Comparison of ENCODE assay signal across 16 cellular contexts in genomic region chr1:91704746-91705145, GRCh38.
DNase-seq lines count a peak whose midpoint lies in the region; ATAC-seq, FAIRE-seq and TF ChIP-seq lines count a peak whose summit lies in the region.
"Had no signal": no experiment of that assay in that cellular context is flagged by ENCODE, and none has a peak within 500 bp of the region (broad histone marks: within the 10 kb centered on the region; RNA-seq: fewer than 3 reads in every experiment).

No MANE protein-coding gene starts in this region.

- TF ChIP-seq EP300 in H1 (IDR thresholded peaks at IDR 0.05; ENCODE audit: borderline replicate concordance in 1 of 2, low read depth in 2 of 2, low read length in 2 of 2) = no peak

- DNase-seq in left ventricle myocardium inferior (no peak), left ventricle myocardium superior (no peak), H1 (ENCODE audit: low read depth in 1 of 2, low spot score in 2 of 2) (no peak), natural killer cell (no peak), lower leg skin (ENCODE audit: low spot score in 2 of 2) (no peak), cerebellum (ENCODE audit: low spot score) (no peak)
- no peak for DNase-seq in activated CD8-positive, alpha-beta memory T cell treated with anti-CD3 and anti-CD28 coated beads, Interleukin-2, amount 50 U/mL, for 4 hours
- DNase-seq: 8988T; Calu3; CD8-positive, alpha-beta T cell; DMS79 treated with DMSO at 0.1 percent for 48 hours; GF-D8 had no signal

- H3K36me3 ChIP-seq in left ventricle myocardium inferior (peaks cover 27% of the 10 kb centered on the region), H1 (ENCODE audit: control insufficient read depth in 2 of 4, insufficient read depth in 4 of 4, low read length in 3 of 4) (no peaks in the 10 kb centered on the region)
- H3K36me3 ChIP-seq: HAP-1 had no signal

- intact Hi-C loops in left ventricle myocardium inferior (cut with micrococcal nuclease) (no loop called here), left ventricle myocardium superior (cut with micrococcal nuclease) (loop anchor here (10.0 kb wide), 1 partner anchor 120 kb away; no protein-coding TSS in a partner anchor), natural killer cell (cut with micrococcal nuclease) (no loop called here), lower leg skin (cut with DNase I; ENCODE audit: low total_unique reads) (no loop called here)

- no peak overlapping the region for H3K4me2 ChIP-seq in H1 (ENCODE audit: insufficient read depth in 1 of 2, low read depth in 2 of 2, low read length in 2 of 2)

- no peak overlapping the region for H3K9ac ChIP-seq in H1 (replicated peaks in 1 of 4; ENCODE audit: extremely low read depth in 1 of 4, low read depth in 3 of 4, low read length in 3 of 4)
- H3K9ac ChIP-seq: BLaER1 treated with 17β-estradiol and CSF1 and Interleukin-3, amounts not matched to agents 10 nM and 100 nM had no signal

- 100% methylated on average over 1 of the region's 1 CpG; no CpG with 5 or more reads in 1 of the 2 experiments for WGBS in H1 (ENCODE audit: extremely low coverage in 1 of 2, insufficient coverage in 1 of 2, insufficient read length in 1 of 2, insufficient replicate concordance in 2 of 2, low coverage in 1 of 2, low lambda C conversion rate in 2 of 2, missing lambda C conversion rate in 1 of 2), 2 experiments
- WGBS in lower leg skin, 2 donors = 91 to 100% methylated on average over 1 of the region's 1 CpG

- TF ChIP-seq CTCF in left ventricle myocardium inferior (IDR thresholded peaks at IDR 0.05; ENCODE audit: borderline replicate concordance) (no peak), H1 (IDR thresholded peaks at IDR 0.05; ENCODE audit: control extremely low read depth in 1 of 3, insufficient read depth in 1 of 3, low read depth in 1 of 3, low read length in 3 of 3) (no peak), natural killer cell (IDR thresholded peaks at IDR 0.05) (no peak), lower leg skin (IDR thresholded peaks at IDR 0.05) (no peak)

- no peaks in the 10 kb centered on the region for H3K23me2 ChIP-seq in H1 (ENCODE audit: low read depth, low read length)

- H3K23ac ChIP-seq in H1 (ENCODE audit: insufficient read length) = no peak overlapping the region

- H3K4me3 Mint-ChIP-seq in natural killer cell = no peak overlapping the region
- H3K4me3 Mint-ChIP-seq: B cell; CD8-positive, alpha-beta T cell had no signal

- H3K4me1 Mint-ChIP-seq in natural killer cell = peaks cover 65% of the 10 kb centered on the region in 2 donors
- H3K4me1 Mint-ChIP-seq: B cell had no signal

- no peak overlapping the region for H3K4ac ChIP-seq in H1 (replicated peaks; ENCODE audit: insufficient read length, low read depth, low read length)

- H3K27ac ChIP-seq in left ventricle myocardium inferior (replicated peaks) = peak overlapping the region; percentile 83
- no peak overlapping the region for H3K27ac ChIP-seq in H1 (ENCODE audit: low read depth, low read length)
- H3K27ac ChIP-seq: BLaER1 treated with 17β-estradiol and CSF1 and Interleukin-3, amounts not matched to agents 10 nM and 100 nM had no signal

- H3K18ac ChIP-seq in H1 (ENCODE audit: extremely low read depth, low read length) = peak overlapping the region; percentile 29; the same call in 1 of the 2 replicates

- no peak overlapping the region for H4K8ac ChIP-seq in H1 (ENCODE audit: extremely low read depth, insufficient read depth, low read length)

- H4K91ac ChIP-seq in H1 (replicated peaks; ENCODE audit: insufficient read length, low read length) = no peak overlapping the region

- FAIRE-seq in H1 (lab: Jason Lieb, UNC) = no peak
- FAIRE-seq: GM19239 had no signal

- H3K9me3 ChIP-seq in left ventricle myocardium inferior (replicated peaks) (no peaks in the 10 kb centered on the region), H1 (ENCODE audit: insufficient read depth in 2 of 2, low read depth in 1 of 2, low read length in 1 of 2) (no peaks in the 10 kb centered on the region)
- H3K9me3 ChIP-seq: HAP-1 had no signal

- no peak for TF ChIP-seq RAD21 in H1 (IDR thresholded peaks at IDR 0.05 in 1 of 2, conservative IDR thresholded peaks at IDR 0.05 in 1 of 2; ENCODE audit: low read depth in 2 of 2, low read length in 2 of 2)

- H3K79me2 ChIP-seq in H1 (ENCODE audit: control insufficient read depth in 1 of 2, insufficient read depth in 2 of 2, low read length in 2 of 2) = no peaks in the 10 kb centered on the region

- H3K9me3 Mint-ChIP-seq in natural killer cell = no peaks in the 10 kb centered on the region
- H3K9me3 Mint-ChIP-seq: CD8-positive, alpha-beta T cell had no signal

- H3K56ac ChIP-seq in H1 (replicated peaks; ENCODE audit: insufficient read length, low read depth, low read length) = no peak overlapping the region

- H3K27me3 ChIP-seq in left ventricle myocardium inferior (ENCODE audit: low read depth) (no peaks in the 10 kb centered on the region), H1 (replicated peaks in 1 of 4; ENCODE audit: control insufficient read depth in 3 of 4, extremely low read depth in 1 of 4, insufficient read depth in 3 of 4, low read length in 3 of 4) (no peaks in the 10 kb centered on the region)
- H3K27me3 ChIP-seq: BLaER1 treated with 17β-estradiol and CSF1 and Interleukin-3, amounts not matched to agents 10 nM and 100 nM had no signal

- no peak overlapping the region for H2BK20ac ChIP-seq in H1 (ENCODE audit: low read length)

- H2BK120ac ChIP-seq in H1 (replicated peaks; ENCODE audit: low read depth, low read length) = no peak overlapping the region

- H3K4me3 ChIP-seq in left ventricle myocardium inferior (no peak overlapping the region), H1 (ENCODE audit: extremely low read depth in 1 of 4, insufficient read depth in 2 of 4, low read depth in 3 of 4, low read length in 4 of 4) (no peak overlapping the region), lower leg skin (ENCODE audit: low read depth, poor library complexity, severe bottlenecking) (no peak overlapping the region)
- H3K4me3 ChIP-seq: BLaER1 treated with 17β-estradiol and CSF1 and Interleukin-3, amounts not matched to agents 10 nM and 100 nM; HAP-1 had no signal

- POLR2A ChIA-PET in H1 (lab: Charles Lee; ENCODE audit: partially characterized antibody) = no interaction called here

- CTCF ChIA-PET in H1 (lab: Charles Lee; ENCODE audit: partially characterized antibody) = no interaction called here

- ATAC-seq in left ventricle myocardium superior (no peak), natural killer cell (peak in 1 of 3 donors; percentile 15)
- ATAC-seq: CD8-positive, alpha-beta T cell had no signal

- no peak overlapping the region for H2BK15ac ChIP-seq in H1 (ENCODE audit: low read length)

- H3K27me3 Mint-ChIP-seq in natural killer cell (ENCODE audit: low read depth in 2 of 2) = no peaks in the 10 kb centered on the region
- H3K27me3 Mint-ChIP-seq: B cell had no signal

- no peak overlapping the region for H4K5ac ChIP-seq in H1 (ENCODE audit: insufficient read length, low read depth, low read length)

- TF ChIP-seq POLR2A in H1 (IDR thresholded peaks at IDR 0.05; ENCODE audit: control extremely low read depth in 1 of 2, low read depth in 2 of 2, low read length in 2 of 2) (no peak), lower leg skin (IDR thresholded peaks at IDR 0.05) (no peak)

- H2BK5ac ChIP-seq in H1 (ENCODE audit: low read depth, low read length) = no peak overlapping the region

- no peaks in the 10 kb centered on the region for H4K20me1 ChIP-seq in H1 (replicated peaks in 1 of 2; ENCODE audit: control insufficient read depth in 1 of 2, insufficient read depth in 2 of 2, low read length in 2 of 2)
- H4K20me1 ChIP-seq: BLaER1 treated with 17β-estradiol and CSF1 and Interleukin-3, amounts not matched to agents 10 nM and 100 nM had no signal

- H3K27ac Mint-ChIP-seq in natural killer cell = peak overlapping the region; percentile 79 to 99
- H3K27ac Mint-ChIP-seq: B cell; CD8-positive, alpha-beta T cell had no signal

- H3K14ac ChIP-seq in H1 (ENCODE audit: insufficient read length) = no peak overlapping the region

- H3K36me3 Mint-ChIP-seq in natural killer cell = peaks cover 30% of the 10 kb centered on the region

- no peaks in the 10 kb centered on the region for H3K79me1 ChIP-seq in H1 (ENCODE audit: low read depth, low read length)

- H3K4me1 ChIP-seq in left ventricle myocardium inferior = peaks cover 66% of the 10 kb centered on the region
- peaks cover 0 to 7% (median 4%) of the 10 kb centered on the region in 4 experiments; a peak in 5 of 7 replicates for H3K4me1 ChIP-seq in H1 (replicated peaks in 1 of 4; ENCODE audit: control insufficient read depth in 3 of 4, insufficient read depth in 4 of 4, low read length in 3 of 4)
- H3K4me1 ChIP-seq: HAP-1 had no signal

- H2BK12ac ChIP-seq in H1 (ENCODE audit: low read depth, low read length) = no peak overlapping the region; the same call in 1 of the 2 replicates

- H2AK5ac ChIP-seq in H1 (ENCODE audit: low read depth, low read length) = no peak overlapping the region

- H2AFZ ChIP-seq in H1 (ENCODE audit: low read length) = no peak overlapping the region

TF ChIP-seq in H1, 55 proteins besides CTCF, POLR2A, EP300 and RAD21:
- TF ChIP-seq YY1 (IDR thresholded peaks at IDR 0.05; ENCODE audit: low read depth, low read length) = no peak
- TF ChIP-seq SP1 (IDR thresholded peaks at IDR 0.05; ENCODE audit: low read depth, low read length) = no peak
- no peak for TF ChIP-seq EGR1 (IDR thresholded peaks at IDR 0.05; ENCODE audit: borderline replicate concordance, low read depth, low read length)
- no peak for TF ChIP-seq CEBPB (IDR thresholded peaks at IDR 0.05; ENCODE audit: low read depth, low read length)
- no peak for TF ChIP-seq KDM5A (IDR thresholded peaks at IDR 0.05; ENCODE audit: low read length)
- TF ChIP-seq SP2 (IDR thresholded peaks at IDR 0.05; ENCODE audit: low read length) = no peak
- TF ChIP-seq GABPA (IDR thresholded peaks at IDR 0.05; ENCODE audit: borderline replicate concordance, insufficient read depth, low read length) = no peak
